Comparison of ENCODE assay signal across 18 cellular contexts in genomic region chr13:40340368-40341085, GRCh38.
DNase-seq lines count a peak whose midpoint lies in the region; ATAC-seq, FAIRE-seq and TF ChIP-seq lines count a peak whose summit lies in the region.
"Had no signal": no experiment of that assay in that cellular context is flagged by ENCODE, and none has a peak within 500 bp of the region (broad histone marks: within the 10 kb centered on the region; RNA-seq: fewer than 3 reads in every experiment).

No MANE protein-coding gene starts in this region.

- H3K36me3 ChIP-seq in body of pancreas (replicated peaks in 1 of 2; ENCODE audit: insufficient read depth in 1 of 2, low read depth in 2 of 2): no peaks in the 10 kb centered on the region
- H3K36me3 ChIP-seq in kidney (ENCODE audit: control insufficient read depth in 1 of 2, insufficient read depth in 2 of 2, low read length in 2 of 2): no peaks in the 10 kb centered on the region
- H3K36me3 ChIP-seq: spleen, thoracic aorta had no signal

- no peaks in the 10 kb centered on the region for H3K9me3 ChIP-seq in body of pancreas
- H3K9me3 ChIP-seq in kidney (ENCODE audit: control insufficient read depth in 1 of 2, low read length in 2 of 2): no peaks in the 10 kb centered on the region
- H3K9me3 ChIP-seq: spleen, thoracic aorta had no signal

- ATAC-seq in body of pancreas: peak; percentile 59
- no peak for ATAC-seq in activated CD4-positive, alpha-beta T cell treated with anti-CD3 and anti-CD28 coated beads for 36 hours
- ATAC-seq: activated CD8-positive, alpha-beta memory T cell treated with anti-CD3 and anti-CD28 coated beads, Interleukin-2, amount 10 ng/mL, durations not matched to agents 7 days and 5 days; natural killer cell treated with Interleukin-12 subunit alpha and Interleukin-12 subunit beta and Interleukin-15 and Interleukin-18, amount 100 ng/mL, for 72 hours; Right ventricle myocardium inferior had no signal

- no peak overlapping the region for H3K4me3 Mint-ChIP-seq in type B pancreatic cell
- no peak overlapping the region for H3K4me3 Mint-ChIP-seq in activated CD4-positive, alpha-beta T cell treated with anti-CD3 and anti-CD28 coated beads for 36 hours
- H3K4me3 Mint-ChIP-seq: activated CD8-positive, alpha-beta memory T cell treated with anti-CD3 and anti-CD28 coated beads, Interleukin-2, amount 10 ng/mL, durations not matched to agents 7 days and 5 days; activated naive CD8-positive, alpha-beta T cell treated with anti-CD3 and anti-CD28 coated beads for 36 hours; natural killer cell treated with Interleukin-12 subunit alpha and Interleukin-12 subunit beta and Interleukin-15 and Interleukin-18, amount 100 ng/mL, for 72 hours had no signal

- POLR2A ChIA-PET in activated CD4-positive, alpha-beta T cell treated with anti-CD3 and anti-CD28 coated beads for 36 hours (lab: Charles Lee): no interaction called here

- DNase-seq in NCI-H2171 treated with DMSO at 0.1 percent for 48 hours (lab: John Stamatoyannopoulos, UW) (peak; percentile 47), NCI-H2171 (lab: John Stamatoyannopoulos, UW) (no peak), body of pancreas (peak; percentile 78 to 83 (median 80)), kidney (no peak), type B pancreatic cell (ENCODE audit: extremely low spot score, unreplicated experiment) (no peak), putamen (ENCODE audit: low spot score) (no peak), NCI-H226 (no peak)
- no peak for DNase-seq in activated CD4-positive, alpha-beta T cell treated with anti-CD3 and anti-CD28 coated beads for 36 hours
- DNase-seq: activated CD8-positive, alpha-beta memory T cell treated with anti-CD3 and anti-CD28 coated beads, Interleukin-2, amount 10 ng/mL, durations not matched to agents 7 days and 5 days; activated naive CD8-positive, alpha-beta T cell treated with anti-CD3 and anti-CD28 coated beads for 36 hours; NCI-H1048; NCI-H69; spleen had no signal

- intact Hi-C loops in body of pancreas (cut with DNase I) (no loop called here), kidney (cut with DNase I) (no loop called here)
- intact Hi-C loops in activated CD4-positive, alpha-beta T cell treated with anti-CD3 and anti-CD28 coated beads for 36 hours (cut with DNase I, micrococcal nuclease): no loop called here

- H3K27me3 ChIP-seq in body of pancreas: no peaks in the 10 kb centered on the region
- H3K27me3 ChIP-seq: spleen had no signal

- no peak for TF ChIP-seq POLR2A in body of pancreas (IDR thresholded peaks at IDR 0.05)

- H3K4me1 ChIP-seq in body of pancreas (peaks cover 83% of the 10 kb centered on the region), kidney (ENCODE audit: control insufficient read depth in 1 of 2, insufficient read depth in 1 of 2, low read depth in 1 of 2, low read length in 2 of 2) (peaks cover 10 to 12% of the 10 kb centered on the region in 2 donors)

- 41 to 42% methylated on average over 6 of the region's 6 CpGs for WGBS in body of pancreas, 2 donors

- H3K27ac Mint-ChIP-seq in type B pancreatic cell: peak overlapping the region; percentile 34
- H3K27ac Mint-ChIP-seq in activated CD4-positive, alpha-beta T cell treated with anti-CD3 and anti-CD28 coated beads for 36 hours: no peak overlapping the region
- H3K27ac Mint-ChIP-seq: activated CD8-positive, alpha-beta memory T cell treated with anti-CD3 and anti-CD28 coated beads, Interleukin-2, amount 10 ng/mL, durations not matched to agents 7 days and 5 days; activated naive CD8-positive, alpha-beta T cell treated with anti-CD3 and anti-CD28 coated beads for 36 hours; natural killer cell treated with Interleukin-12 subunit alpha and Interleukin-12 subunit beta and Interleukin-15 and Interleukin-18, amount 100 ng/mL, for 72 hours had no signal

- no peaks in the 10 kb centered on the region for H3K27me3 Mint-ChIP-seq in type B pancreatic cell
- H3K27me3 Mint-ChIP-seq in activated CD4-positive, alpha-beta T cell treated with anti-CD3 and anti-CD28 coated beads for 36 hours: no peaks in the 10 kb centered on the region
- H3K27me3 Mint-ChIP-seq: activated CD8-positive, alpha-beta memory T cell treated with anti-CD3 and anti-CD28 coated beads, Interleukin-2, amount 10 ng/mL, durations not matched to agents 7 days and 5 days; activated naive CD8-positive, alpha-beta T cell treated with anti-CD3 and anti-CD28 coated beads for 36 hours; natural killer cell treated with Interleukin-12 subunit alpha and Interleukin-12 subunit beta and Interleukin-15 and Interleukin-18, amount 100 ng/mL, for 72 hours had no signal

- H3K9ac ChIP-seq in kidney (ENCODE audit: low read length in 2 of 2): no peak overlapping the region

- peak overlapping the region; percentile 7 to 54 (median 50) for H3K27ac ChIP-seq in body of pancreas
- no peak overlapping the region for H3K27ac ChIP-seq in kidney (ENCODE audit: low read depth in 2 of 2, low read length in 2 of 2)
- H3K27ac ChIP-seq: spleen, thoracic aorta had no signal

- H3K36me3 Mint-ChIP-seq in type B pancreatic cell: no peaks in the 10 kb centered on the region
- H3K36me3 Mint-ChIP-seq in activated CD4-positive, alpha-beta T cell treated with anti-CD3 and anti-CD28 coated beads for 36 hours (ENCODE audit: low read depth): no peaks in the 10 kb centered on the region
- H3K36me3 Mint-ChIP-seq: activated CD8-positive, alpha-beta memory T cell treated with anti-CD3 and anti-CD28 coated beads, Interleukin-2, amount 10 ng/mL, durations not matched to agents 7 days and 5 days; natural killer cell treated with Interleukin-12 subunit alpha and Interleukin-12 subunit beta and Interleukin-15 and Interleukin-18, amount 100 ng/mL, for 72 hours had no signal

- peaks cover 57% of the 10 kb centered on the region for H3K4me1 Mint-ChIP-seq in type B pancreatic cell (ENCODE audit: unreplicated experiment)
- peaks cover 11% of the 10 kb centered on the region for H3K4me1 Mint-ChIP-seq in activated CD4-positive, alpha-beta T cell treated with anti-CD3 and anti-CD28 coated beads for 36 hours
- H3K4me1 Mint-ChIP-seq: activated CD8-positive, alpha-beta memory T cell treated with anti-CD3 and anti-CD28 coated beads, Interleukin-2, amount 10 ng/mL, durations not matched to agents 7 days and 5 days had no signal

- TF ChIP-seq CTCF in body of pancreas (IDR thresholded peaks at IDR 0.05) (peak; percentile 22 to 72 (median 59)), kidney (IDR thresholded peaks at IDR 0.05; ENCODE audit: borderline replicate concordance, extremely low read depth, insufficient read depth) (peak; percentile 16), type B pancreatic cell (conservative IDR thresholded peaks at IDR 0.05) (no peak)

- H3K9me3 Mint-ChIP-seq in type B pancreatic cell: no peaks in the 10 kb centered on the region
- no peaks in the 10 kb centered on the region for H3K9me3 Mint-ChIP-seq in activated CD4-positive, alpha-beta T cell treated with anti-CD3 and anti-CD28 coated beads for 36 hours (ENCODE audit: low read depth)
- H3K9me3 Mint-ChIP-seq: natural killer cell treated with Interleukin-12 subunit alpha and Interleukin-12 subunit beta and Interleukin-15 and Interleukin-18, amount 100 ng/mL, for 72 hours had no signal

- FAIRE-seq in kidney (lab: Jason Lieb, UNC): no peak
- FAIRE-seq: A204.1, frontal cortex had no signal

- no peak overlapping the region for H3K4me3 ChIP-seq in body of pancreas
- H3K4me3 ChIP-seq in kidney (ENCODE audit: low read length in 2 of 2): no peak overlapping the region
- H3K4me3 ChIP-seq: spleen, thoracic aorta had no signal

- CTCF ChIA-PET in activated CD4-positive, alpha-beta T cell treated with anti-CD3 and anti-CD28 coated beads for 36 hours (lab: Charles Lee): no interaction called here

Comparison
In these comparisons a context has a peak if more than half of its experiments do, and no peak if none do; other contexts are left out.
1. DNase-seq: peak in NCI-H2171 treated with DMSO at 0.1 percent for 48 hours (single experiment) and body of pancreas (4 of 4); none in NCI-H2171 (single experiment), kidney (single experiment), type B pancreatic cell (single experiment), putamen (single experiment), activated CD4-positive, alpha-beta T cell treated with anti-CD3 and anti-CD28 coated beads for 36 hours (single experiment) and NCI-H226 (single experiment).
2. H3K27ac ChIP-seq: peak in body of pancreas (4 of 4); none in kidney (0 of 2).